ENCODE assay signal across 1 cellular context in the genomic region with DNA sequence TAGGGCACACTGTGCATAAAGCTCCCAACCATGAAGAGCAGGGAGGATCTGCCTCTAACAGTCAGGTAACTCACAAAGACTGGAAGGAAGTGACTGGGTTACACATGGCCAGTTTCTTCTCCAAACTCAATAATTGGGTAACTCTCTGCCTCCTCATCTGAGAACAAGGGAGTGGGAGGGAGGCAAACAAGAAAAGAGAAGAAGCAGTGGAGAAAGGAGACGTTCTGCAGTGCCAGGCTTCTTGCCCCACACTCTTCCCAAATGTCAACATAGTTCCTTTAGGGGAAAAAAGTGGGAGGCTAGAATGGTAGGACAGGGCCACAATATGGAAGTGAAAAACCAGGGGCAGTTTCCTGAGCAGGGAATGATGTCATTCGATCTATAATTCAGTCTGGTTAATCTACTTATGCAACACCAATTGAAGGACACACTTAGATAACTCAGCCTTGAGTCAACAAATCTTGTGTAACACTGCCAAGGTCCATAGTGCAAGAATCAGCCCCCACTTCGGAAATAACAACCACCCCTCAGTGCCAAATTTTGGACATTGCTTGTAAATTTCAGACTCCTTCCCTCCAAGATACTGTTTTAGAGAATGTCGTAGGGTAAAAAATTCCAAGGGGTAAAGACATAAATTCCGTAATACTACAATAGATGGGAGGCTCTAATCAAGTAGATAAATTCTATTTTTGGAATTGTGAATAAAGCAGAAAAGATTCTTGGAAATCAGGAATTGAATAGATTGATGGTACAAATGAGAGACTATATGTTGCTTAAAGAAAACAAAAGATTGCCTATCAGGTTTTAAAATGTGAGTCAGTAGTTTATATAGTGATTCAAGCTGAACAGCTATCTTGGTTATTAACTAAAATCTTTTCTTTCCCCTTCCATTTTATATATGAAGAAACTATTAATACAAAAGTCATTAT.
A peak's percentile ranks its signal among the peaks of the same experiment; 100 is the strongest.
TF ChIP-seq lines count a peak whose summit lies in the region.

No MANE protein-coding gene starts in this region.

TF ChIP-seq in HepG2, 621 proteins besides CTCF, POLR2A, EP300 and RAD21 (continued from another document and continues in another):
- TF ChIP-seq, protein P1, sequence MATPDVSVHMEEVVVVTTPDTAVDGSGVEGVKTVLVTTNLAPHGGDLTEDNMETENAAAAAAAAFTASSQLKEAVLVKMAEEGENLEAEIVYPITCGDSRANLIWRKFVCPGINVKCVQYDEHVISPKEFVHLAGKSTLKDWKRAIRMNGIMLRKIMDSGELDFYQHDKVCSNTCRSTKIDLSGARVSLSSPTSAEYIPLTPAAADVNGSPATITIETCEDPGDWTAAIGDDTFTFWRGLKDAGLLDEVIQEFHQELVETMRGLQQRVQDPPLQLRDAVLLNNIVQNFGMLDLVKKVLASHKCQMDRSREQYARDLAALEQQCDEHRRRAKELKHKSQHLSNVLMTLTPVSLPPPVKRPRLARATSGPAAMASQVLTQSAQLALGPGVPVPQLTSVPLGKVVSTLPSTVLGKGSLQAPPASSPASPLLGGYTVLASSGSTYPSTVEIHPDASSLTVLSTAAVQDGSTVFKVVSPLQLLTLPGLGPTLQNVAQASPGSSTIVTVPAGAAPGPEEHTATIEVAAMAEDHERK (CRISPR knock-in tag; IDR thresholded peaks at IDR 0.05; ENCODE audit: low read depth), result no peak
- no peak for TF ChIP-seq EED (CRISPR knock-in tag; IDR thresholded peaks at IDR 0.05)
- peak; percentile 99 for TF ChIP-seq RCOR2 (CRISPR knock-in tag; IDR thresholded peaks at IDR 0.05)
- TF ChIP-seq, protein P2, sequence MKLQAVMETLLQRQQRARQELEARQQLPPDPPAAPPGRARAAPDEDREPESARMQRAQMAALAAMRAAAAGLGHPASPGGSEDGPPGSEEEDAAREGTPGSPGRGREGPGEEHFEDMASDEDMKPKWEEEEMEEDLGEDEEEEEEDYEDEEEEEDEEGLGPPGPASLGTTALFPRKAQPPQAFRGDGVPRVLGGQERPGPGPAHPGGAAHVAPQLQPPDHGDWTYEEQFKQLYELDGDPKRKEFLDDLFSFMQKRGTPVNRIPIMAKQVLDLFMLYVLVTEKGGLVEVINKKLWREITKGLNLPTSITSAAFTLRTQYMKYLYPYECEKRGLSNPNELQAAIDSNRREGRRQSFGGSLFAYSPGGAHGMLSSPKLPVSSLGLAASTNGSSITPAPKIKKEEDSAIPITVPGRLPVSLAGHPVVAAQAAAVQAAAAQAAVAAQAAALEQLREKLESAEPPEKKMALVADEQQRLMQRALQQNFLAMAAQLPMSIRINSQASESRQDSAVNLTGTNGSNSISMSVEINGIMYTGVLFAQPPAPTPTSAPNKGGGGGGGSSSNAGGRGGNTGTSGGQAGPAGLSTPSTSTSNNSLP (IDR thresholded peaks at IDR 0.05; ENCODE audit: low read depth, low read length), result peak; percentile 99
- TF ChIP-seq ZSCAN30 (CRISPR knock-in tag; IDR thresholded peaks at IDR 0.05), result 0 out of 2 replicates have a peak, but pooled peaks have one; percentile 60
- peak; percentile 67; the same call in 1 of the 2 replicates for TF ChIP-seq ZNF317 (CRISPR knock-in tag; IDR thresholded peaks at IDR 0.05)
- no peak for TF ChIP-seq GABPA (IDR thresholded peaks at IDR 0.05; ENCODE audit: low read depth, low read length)
- TF ChIP-seq GABPA (CRISPR knock-in tag; IDR thresholded peaks at IDR 0.05; ENCODE audit: low read depth), result peak; percentile 57; the same call in 1 of the 2 replicates
- TF ChIP-seq MED1 (CRISPR knock-in tag; IDR thresholded peaks at IDR 0.05), result peak; percentile 100
- no peak for TF ChIP-seq ZBTB8A (CRISPR knock-in tag; IDR thresholded peaks at IDR 0.05; ENCODE audit: borderline replicate concordance, low read depth)
- TF ChIP-seq STAG1 (CRISPR knock-in tag; IDR thresholded peaks at IDR 0.05), result peak; percentile 56
- TF ChIP-seq, protein P3, sequence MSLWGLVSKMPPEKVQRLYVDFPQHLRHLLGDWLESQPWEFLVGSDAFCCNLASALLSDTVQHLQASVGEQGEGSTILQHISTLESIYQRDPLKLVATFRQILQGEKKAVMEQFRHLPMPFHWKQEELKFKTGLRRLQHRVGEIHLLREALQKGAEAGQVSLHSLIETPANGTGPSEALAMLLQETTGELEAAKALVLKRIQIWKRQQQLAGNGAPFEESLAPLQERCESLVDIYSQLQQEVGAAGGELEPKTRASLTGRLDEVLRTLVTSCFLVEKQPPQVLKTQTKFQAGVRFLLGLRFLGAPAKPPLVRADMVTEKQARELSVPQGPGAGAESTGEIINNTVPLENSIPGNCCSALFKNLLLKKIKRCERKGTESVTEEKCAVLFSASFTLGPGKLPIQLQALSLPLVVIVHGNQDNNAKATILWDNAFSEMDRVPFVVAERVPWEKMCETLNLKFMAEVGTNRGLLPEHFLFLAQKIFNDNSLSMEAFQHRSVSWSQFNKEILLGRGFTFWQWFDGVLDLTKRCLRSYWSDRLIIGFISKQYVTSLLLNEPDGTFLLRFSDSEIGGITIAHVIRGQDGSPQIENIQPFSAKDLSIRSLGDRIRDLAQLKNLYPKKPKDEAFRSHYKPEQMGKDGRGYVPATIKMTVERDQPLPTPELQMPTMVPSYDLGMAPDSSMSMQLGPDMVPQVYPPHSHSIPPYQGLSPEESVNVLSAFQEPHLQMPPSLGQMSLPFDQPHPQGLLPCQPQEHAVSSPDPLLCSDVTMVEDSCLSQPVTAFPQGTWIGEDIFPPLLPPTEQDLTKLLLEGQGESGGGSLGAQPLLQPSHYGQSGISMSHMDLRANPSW (CRISPR knock-in tag; IDR thresholded peaks at IDR 0.05; ENCODE audit: borderline replicate concordance), result peak; percentile 94
- TF ChIP-seq ZNF350 (CRISPR knock-in tag; IDR thresholded peaks at IDR 0.05; ENCODE audit: borderline replicate concordance, low read depth), result no peak
- TF ChIP-seq NFE2 (CRISPR knock-in tag; IDR thresholded peaks at IDR 0.05), result no peak
- TF ChIP-seq, protein P4, sequence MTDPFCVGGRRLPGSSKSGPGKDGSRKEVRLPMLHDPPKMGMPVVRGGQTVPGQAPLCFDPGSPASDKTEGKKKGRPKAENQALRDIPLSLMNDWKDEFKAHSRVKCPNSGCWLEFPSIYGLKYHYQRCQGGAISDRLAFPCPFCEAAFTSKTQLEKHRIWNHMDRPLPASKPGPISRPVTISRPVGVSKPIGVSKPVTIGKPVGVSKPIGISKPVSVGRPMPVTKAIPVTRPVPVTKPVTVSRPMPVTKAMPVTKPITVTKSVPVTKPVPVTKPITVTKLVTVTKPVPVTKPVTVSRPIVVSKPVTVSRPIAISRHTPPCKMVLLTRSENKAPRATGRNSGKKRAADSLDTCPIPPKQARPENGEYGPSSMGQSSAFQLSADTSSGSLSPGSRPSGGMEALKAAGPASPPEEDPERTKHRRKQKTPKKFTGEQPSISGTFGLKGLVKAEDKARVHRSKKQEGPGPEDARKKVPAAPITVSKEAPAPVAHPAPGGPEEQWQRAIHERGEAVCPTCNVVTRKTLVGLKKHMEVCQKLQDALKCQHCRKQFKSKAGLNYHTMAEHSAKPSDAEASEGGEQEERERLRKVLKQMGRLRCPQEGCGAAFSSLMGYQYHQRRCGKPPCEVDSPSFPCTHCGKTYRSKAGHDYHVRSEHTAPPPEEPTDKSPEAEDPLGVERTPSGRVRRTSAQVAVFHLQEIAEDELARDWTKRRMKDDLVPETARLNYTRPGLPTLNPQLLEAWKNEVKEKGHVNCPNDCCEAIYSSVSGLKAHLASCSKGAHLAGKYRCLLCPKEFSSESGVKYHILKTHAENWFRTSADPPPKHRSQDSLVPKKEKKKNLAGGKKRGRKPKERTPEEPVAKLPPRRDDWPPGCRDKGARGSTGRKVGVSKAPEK (CRISPR knock-in tag; IDR thresholded peaks at IDR 0.05; ENCODE audit: borderline replicate concordance), result peak; percentile 71; the same call in 1 of the 2 replicates
- TF ChIP-seq, protein P5, sequence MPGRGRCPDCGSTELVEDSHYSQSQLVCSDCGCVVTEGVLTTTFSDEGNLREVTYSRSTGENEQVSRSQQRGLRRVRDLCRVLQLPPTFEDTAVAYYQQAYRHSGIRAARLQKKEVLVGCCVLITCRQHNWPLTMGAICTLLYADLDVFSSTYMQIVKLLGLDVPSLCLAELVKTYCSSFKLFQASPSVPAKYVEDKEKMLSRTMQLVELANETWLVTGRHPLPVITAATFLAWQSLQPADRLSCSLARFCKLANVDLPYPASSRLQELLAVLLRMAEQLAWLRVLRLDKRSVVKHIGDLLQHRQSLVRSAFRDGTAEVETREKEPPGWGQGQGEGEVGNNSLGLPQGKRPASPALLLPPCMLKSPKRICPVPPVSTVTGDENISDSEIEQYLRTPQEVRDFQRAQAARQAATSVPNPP (CRISPR knock-in tag; IDR thresholded peaks at IDR 0.05), result no peak
- TF ChIP-seq BCL6 (CRISPR knock-in tag; IDR thresholded peaks at IDR 0.05), result peak; percentile 99
- TF ChIP-seq, protein P6, sequence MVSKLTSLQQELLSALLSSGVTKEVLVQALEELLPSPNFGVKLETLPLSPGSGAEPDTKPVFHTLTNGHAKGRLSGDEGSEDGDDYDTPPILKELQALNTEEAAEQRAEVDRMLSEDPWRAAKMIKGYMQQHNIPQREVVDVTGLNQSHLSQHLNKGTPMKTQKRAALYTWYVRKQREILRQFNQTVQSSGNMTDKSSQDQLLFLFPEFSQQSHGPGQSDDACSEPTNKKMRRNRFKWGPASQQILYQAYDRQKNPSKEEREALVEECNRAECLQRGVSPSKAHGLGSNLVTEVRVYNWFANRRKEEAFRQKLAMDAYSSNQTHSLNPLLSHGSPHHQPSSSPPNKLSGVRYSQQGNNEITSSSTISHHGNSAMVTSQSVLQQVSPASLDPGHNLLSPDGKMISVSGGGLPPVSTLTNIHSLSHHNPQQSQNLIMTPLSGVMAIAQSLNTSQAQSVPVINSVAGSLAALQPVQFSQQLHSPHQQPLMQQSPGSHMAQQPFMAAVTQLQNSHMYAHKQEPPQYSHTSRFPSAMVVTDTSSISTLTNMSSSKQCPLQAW (CRISPR knock-in tag; IDR thresholded peaks at IDR 0.05), result peak; percentile 70; the same call in 1 of the 2 replicates
- no peak for TF ChIP-seq XBP1 (CRISPR knock-in tag; IDR thresholded peaks at IDR 0.05)
- peak; percentile 100 for TF ChIP-seq HNF4A (CRISPR knock-in tag; IDR thresholded peaks at IDR 0.05)
- TF ChIP-seq, protein P7, sequence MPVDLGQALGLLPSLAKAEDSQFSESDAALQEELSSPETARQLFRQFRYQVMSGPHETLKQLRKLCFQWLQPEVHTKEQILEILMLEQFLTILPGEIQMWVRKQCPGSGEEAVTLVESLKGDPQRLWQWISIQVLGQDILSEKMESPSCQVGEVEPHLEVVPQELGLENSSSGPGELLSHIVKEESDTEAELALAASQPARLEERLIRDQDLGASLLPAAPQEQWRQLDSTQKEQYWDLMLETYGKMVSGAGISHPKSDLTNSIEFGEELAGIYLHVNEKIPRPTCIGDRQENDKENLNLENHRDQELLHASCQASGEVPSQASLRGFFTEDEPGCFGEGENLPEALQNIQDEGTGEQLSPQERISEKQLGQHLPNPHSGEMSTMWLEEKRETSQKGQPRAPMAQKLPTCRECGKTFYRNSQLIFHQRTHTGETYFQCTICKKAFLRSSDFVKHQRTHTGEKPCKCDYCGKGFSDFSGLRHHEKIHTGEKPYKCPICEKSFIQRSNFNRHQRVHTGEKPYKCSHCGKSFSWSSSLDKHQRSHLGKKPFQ (CRISPR knock-in tag; IDR thresholded peaks at IDR 0.05; ENCODE audit: insufficient replicate concordance), result peak; percentile 35
- peak; percentile 70; the same call in 1 of the 2 replicates for TF ChIP-seq ZKSCAN5 (CRISPR knock-in tag; IDR thresholded peaks at IDR 0.05)
- TF ChIP-seq, protein P8, sequence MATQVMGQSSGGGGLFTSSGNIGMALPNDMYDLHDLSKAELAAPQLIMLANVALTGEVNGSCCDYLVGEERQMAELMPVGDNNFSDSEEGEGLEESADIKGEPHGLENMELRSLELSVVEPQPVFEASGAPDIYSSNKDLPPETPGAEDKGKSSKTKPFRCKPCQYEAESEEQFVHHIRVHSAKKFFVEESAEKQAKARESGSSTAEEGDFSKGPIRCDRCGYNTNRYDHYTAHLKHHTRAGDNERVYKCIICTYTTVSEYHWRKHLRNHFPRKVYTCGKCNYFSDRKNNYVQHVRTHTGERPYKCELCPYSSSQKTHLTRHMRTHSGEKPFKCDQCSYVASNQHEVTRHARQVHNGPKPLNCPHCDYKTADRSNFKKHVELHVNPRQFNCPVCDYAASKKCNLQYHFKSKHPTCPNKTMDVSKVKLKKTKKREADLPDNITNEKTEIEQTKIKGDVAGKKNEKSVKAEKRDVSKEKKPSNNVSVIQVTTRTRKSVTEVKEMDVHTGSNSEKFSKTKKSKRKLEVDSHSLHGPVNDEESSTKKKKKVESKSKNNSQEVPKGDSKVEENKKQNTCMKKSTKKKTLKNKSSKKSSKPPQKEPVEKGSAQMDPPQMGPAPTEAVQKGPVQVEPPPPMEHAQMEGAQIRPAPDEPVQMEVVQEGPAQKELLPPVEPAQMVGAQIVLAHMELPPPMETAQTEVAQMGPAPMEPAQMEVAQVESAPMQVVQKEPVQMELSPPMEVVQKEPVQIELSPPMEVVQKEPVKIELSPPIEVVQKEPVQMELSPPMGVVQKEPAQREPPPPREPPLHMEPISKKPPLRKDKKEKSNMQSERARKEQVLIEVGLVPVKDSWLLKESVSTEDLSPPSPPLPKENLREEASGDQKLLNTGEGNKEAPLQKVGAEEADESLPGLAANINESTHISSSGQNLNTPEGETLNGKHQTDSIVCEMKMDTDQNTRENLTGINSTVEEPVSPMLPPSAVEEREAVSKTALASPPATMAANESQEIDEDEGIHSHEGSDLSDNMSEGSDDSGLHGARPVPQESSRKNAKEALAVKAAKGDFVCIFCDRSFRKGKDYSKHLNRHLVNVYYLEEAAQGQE (IDR thresholded peaks at IDR 0.05; ENCODE audit: borderline replicate concordance in 1 of 2, low read depth in 1 of 2, low read length in 2 of 2), result peak in 1 of 2 experiments; percentile 82; a peak in 2 of 4 replicates
- TF ChIP-seq ZNF720 (CRISPR knock-in tag; IDR thresholded peaks at IDR 0.05), result no peak
- TF ChIP-seq ZNF644 (CRISPR knock-in tag; IDR thresholded peaks at IDR 0.05; ENCODE audit: low read depth), result peak; percentile 91
- TF ChIP-seq RARG (CRISPR knock-in tag; IDR thresholded peaks at IDR 0.05; ENCODE audit: low read depth), result no peak
- no peak for TF ChIP-seq ZNF30 (CRISPR knock-in tag; IDR thresholded peaks at IDR 0.05)
- peak; percentile 88 for TF ChIP-seq TCF7 (IDR thresholded peaks at IDR 0.05; ENCODE audit: low read depth)
- peak; percentile 99 for TF ChIP-seq HMG20A (CRISPR knock-in tag; IDR thresholded peaks at IDR 0.05; ENCODE audit: borderline replicate concordance)
- TF ChIP-seq EEA1 (CRISPR knock-in tag; IDR thresholded peaks at IDR 0.05; ENCODE audit: borderline replicate concordance), result no peak
- TF ChIP-seq, protein P9, sequence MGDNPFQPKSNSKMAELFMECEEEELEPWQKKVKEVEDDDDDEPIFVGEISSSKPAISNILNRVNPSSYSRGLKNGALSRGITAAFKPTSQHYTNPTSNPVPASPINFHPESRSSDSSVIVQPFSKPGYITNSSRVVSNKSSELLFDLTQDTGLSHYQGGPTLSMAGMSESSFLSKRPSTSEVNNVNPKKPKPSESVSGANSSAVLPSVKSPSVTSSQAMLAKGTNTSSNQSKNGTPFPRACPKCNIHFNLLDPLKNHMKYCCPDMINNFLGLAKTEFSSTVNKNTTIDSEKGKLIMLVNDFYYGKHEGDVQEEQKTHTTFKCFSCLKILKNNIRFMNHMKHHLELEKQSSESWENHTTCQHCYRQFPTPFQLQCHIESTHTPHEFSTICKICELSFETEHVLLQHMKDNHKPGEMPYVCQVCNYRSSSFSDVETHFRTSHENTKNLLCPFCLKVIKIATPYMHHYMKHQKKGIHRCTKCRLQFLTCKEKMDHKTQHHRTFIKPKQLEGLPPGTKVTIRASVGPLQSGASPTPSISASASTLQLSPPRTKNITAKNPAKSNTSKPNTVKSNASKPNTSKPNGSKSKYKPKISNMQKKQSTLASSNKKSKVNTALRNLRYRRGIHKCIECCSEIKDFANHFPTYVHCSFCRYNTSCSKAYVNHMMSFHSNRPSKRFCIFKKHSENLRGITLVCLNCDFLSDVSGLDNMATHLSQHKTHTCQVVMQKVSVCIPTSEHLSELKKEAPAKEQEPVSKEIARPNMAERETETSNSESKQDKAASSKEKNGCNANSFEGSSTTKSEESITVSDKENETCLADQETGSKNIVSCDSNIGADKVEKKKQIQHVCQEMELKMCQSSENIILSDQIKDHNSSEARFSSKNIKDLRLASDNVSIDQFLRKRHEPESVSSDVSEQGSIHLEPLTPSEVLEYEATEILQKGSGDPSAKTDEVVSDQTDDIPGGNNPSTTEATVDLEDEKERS (CRISPR knock-in tag; IDR thresholded peaks at IDR 0.05), result peak; percentile 90; the same call in 1 of the 2 replicates
